ENCODE assay signal across 2 cellular contexts in the genomic region with DNA sequence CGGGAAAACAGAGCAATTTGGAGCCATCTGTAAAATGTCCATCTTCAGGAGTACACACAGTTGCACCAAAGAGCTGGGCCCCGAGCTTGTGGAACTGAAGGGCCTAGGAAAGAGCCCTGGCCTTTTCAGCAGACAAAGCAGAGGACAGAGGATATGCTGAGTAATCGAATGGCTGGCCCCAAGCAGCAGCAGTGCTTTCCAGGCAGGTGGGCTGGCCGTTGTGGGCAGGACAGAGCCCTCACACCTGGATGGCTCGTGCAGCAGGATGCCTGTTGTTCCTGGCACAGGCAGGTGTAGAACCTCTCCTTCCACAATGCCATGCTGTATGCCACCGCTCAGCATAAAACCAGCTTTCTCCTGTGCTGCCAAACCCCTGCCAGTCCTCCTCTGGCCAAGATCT.
TF ChIP-seq lines count a peak whose summit lies in the region.

No MANE protein-coding gene starts in this region.

TF ChIP-seq in HepG2, 621 proteins besides CTCF, POLR2A, EP300 and RAD21:
- TF ChIP-seq MAFF (IDR thresholded peaks at IDR 0.05; ENCODE audit: low read depth, low read length) (peak; percentile 26; the same call in 1 of the 2 replicates), CHCHD3 (CRISPR knock-in tag; IDR thresholded peaks at IDR 0.05) (no peak), MAFK (conservative IDR thresholded peaks at IDR 0.05 in 1 of 2, IDR thresholded peaks at IDR 0.05 in 1 of 2; ENCODE audit: low read length in 2 of 2) (peak; percentile 44 to 53; a peak in 3 of 4 replicates), ZBTB21 (CRISPR knock-in tag; IDR thresholded peaks at IDR 0.05) (no peak)

TF ChIP-seq in H1, 55 proteins besides CTCF, POLR2A, EP300 and RAD21:
- TF ChIP-seq SP1 (IDR thresholded peaks at IDR 0.05; ENCODE audit: low read depth, low read length) (no peak), GTF2F1 (IDR thresholded peaks at IDR 0.05; ENCODE audit: borderline replicate concordance, low read depth, low read length) (no peak), KDM4A (IDR thresholded peaks at IDR 0.05; ENCODE audit: low read depth, low read length, severe bottlenecking) (no peak), MAFK (IDR thresholded peaks at IDR 0.05; ENCODE audit: low read depth, low read length) (peak; percentile 3; the same call in 1 of the 2 replicates), CBX8 (IDR thresholded peaks at IDR 0.05; ENCODE audit: borderline replicate concordance, low read depth, low read length) (no peak)
- TF ChIP-seq, protein P1, sequence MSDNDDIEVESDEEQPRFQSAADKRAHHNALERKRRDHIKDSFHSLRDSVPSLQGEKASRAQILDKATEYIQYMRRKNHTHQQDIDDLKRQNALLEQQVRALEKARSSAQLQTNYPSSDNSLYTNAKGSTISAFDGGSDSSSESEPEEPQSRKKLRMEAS (IDR thresholded peaks at IDR 0.05): 0 out of 2 replicates have a peak, but pooled peaks have one; percentile 32
- TF ChIP-seq, protein P2, sequence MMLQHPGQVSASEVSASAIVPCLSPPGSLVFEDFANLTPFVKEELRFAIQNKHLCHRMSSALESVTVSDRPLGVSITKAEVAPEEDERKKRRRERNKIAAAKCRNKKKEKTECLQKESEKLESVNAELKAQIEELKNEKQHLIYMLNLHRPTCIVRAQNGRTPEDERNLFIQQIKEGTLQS (IDR thresholded peaks at IDR 0.05; ENCODE audit: insufficient read depth, low read depth, low read length): no peak
